ENCODE assay signal across 11 cellular contexts in the genomic region with DNA sequence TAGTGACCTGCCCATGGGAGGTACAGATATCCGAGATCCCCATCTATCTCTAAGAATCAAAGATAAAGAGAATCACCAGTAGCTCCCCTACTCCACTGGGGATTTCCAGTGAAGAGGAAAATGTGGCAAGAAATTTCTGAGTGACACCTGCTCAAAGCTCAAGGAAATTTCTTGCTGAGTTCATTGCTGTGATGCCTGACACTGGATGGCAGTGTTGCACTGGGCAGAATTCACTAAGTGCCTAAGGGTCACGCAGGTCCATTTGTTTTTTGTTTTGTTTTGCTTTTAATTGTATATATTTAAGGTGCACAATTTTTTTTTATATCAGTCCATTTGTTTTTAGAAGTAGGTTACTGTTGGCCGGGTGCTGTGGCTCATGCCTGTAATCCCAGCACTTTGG.
A peak's percentile ranks its signal among the peaks of the same experiment; 100 is the strongest.
DNase-seq lines count a peak whose midpoint lies in the region; ATAC-seq and TF ChIP-seq lines count a peak whose summit lies in the region.
"Had no signal": no experiment of that assay in that cellular context is flagged by ENCODE, and none has a peak within 500 bp of the region (broad histone marks: within the 10 kb centered on the region; RNA-seq: fewer than 3 reads in every experiment).

No MANE protein-coding gene starts in this region.

- DNase-seq in RKO (ENCODE audit: low spot score) (peak; percentile 52), glutamatergic neuron (peak; percentile 56), tibial nerve (ENCODE audit: low spot score in 2 of 2) (no peak)
- no peak for DNase-seq in activated T-cell treated with anti-CD3 and anti-CD28 coated beads, Interleukin-2, amount 50 U/mL, for 24 hours
- no peak for DNase-seq in activated CD4-positive, alpha-beta T cell treated with anti-CD3 and anti-CD28 coated beads for 1 hour
- DNase-seq in naive thymus-derived CD4-positive, alpha-beta T cell, result no peak
- DNase-seq: activated B cell treated with CpG ODN at 0.5 μM for 24 hours; naive thymus-derived CD8-positive, alpha-beta T cell had no signal

- TF ChIP-seq POLR2A in tibial nerve (IDR thresholded peaks at IDR 0.05), result no peak

- H3K27ac ChIP-seq in 22Rv1 (no peak overlapping the region), tibial nerve (no peak overlapping the region)
- H3K27ac ChIP-seq in naive thymus-derived CD4-positive, alpha-beta T cell (ENCODE audit: low read depth, low read length), result no peak overlapping the region

- intact Hi-C loops in naive thymus-derived CD4-positive, alpha-beta T cell (cut with micrococcal nuclease), result no loop called here

- H3K27me3 Mint-ChIP-seq in glutamatergic neuron (ENCODE audit: unreplicated experiment), result peaks cover 2% of the 10 kb centered on the region
- peaks cover 30% of the 10 kb centered on the region for H3K27me3 Mint-ChIP-seq in activated T-cell treated with anti-CD3 and anti-CD28 coated beads, Interleukin-2, amount 50 U/mL, for 24 hours
- H3K27me3 Mint-ChIP-seq in naive thymus-derived CD4-positive, alpha-beta T cell, result peaks cover 8 to 20% (median 13%) of the 10 kb centered on the region in 5 donors

- TF ChIP-seq CTCF in 22Rv1 (IDR thresholded peaks at IDR 0.05) (peak; percentile 79), GM12873 (IDR thresholded peaks at IDR 0.05; ENCODE audit: insufficient read depth, low read depth, low read length, missing control alignments) (peak; percentile 41), glutamatergic neuron (IDR thresholded peaks at IDR 0.05; ENCODE audit: partially characterized antibody, unreplicated experiment) (no peak), tibial nerve (IDR thresholded peaks at IDR 0.05) (peak in 2 of 5 experiments; percentile 12 to 25)

- no peak overlapping the region for H3K4me3 Mint-ChIP-seq in glutamatergic neuron (ENCODE audit: unreplicated experiment)
- H3K4me3 Mint-ChIP-seq in activated T-cell treated with anti-CD3 and anti-CD28 coated beads, Interleukin-2, amount 50 U/mL, for 24 hours, result no peak overlapping the region
- H3K4me3 Mint-ChIP-seq in naive thymus-derived CD4-positive, alpha-beta T cell, result no peak overlapping the region
- H3K4me3 Mint-ChIP-seq: activated B cell treated with CpG ODN at 0.5 μM for 24 hours; naive thymus-derived CD8-positive, alpha-beta T cell; stimulated activated naive CD8-positive, alpha-beta T cell treated with anti-CD3 and anti-CD28 coated beads, Interleukin-15, Interleukin-2, amounts not matched to agents 100 ng/mL and 50 ng/mL, for 24 hours had no signal

- H3K36me3 ChIP-seq in naive thymus-derived CD4-positive, alpha-beta T cell (ENCODE audit: control insufficient read depth in 2 of 3, insufficient read depth in 3 of 3, low read length in 3 of 3), result no peaks in the 10 kb centered on the region
- H3K36me3 ChIP-seq in tibial nerve, result no peaks in the 10 kb centered on the region

- peaks cover 8% of the 10 kb centered on the region for H3K4me1 Mint-ChIP-seq in glutamatergic neuron (ENCODE audit: low read depth, unreplicated experiment)
- no peaks in the 10 kb centered on the region for H3K4me1 Mint-ChIP-seq in activated T-cell treated with anti-CD3 and anti-CD28 coated beads, Interleukin-2, amount 50 U/mL, for 24 hours (ENCODE audit: low read depth)
- no peaks in the 10 kb centered on the region for H3K4me1 Mint-ChIP-seq in naive thymus-derived CD4-positive, alpha-beta T cell
- H3K4me1 Mint-ChIP-seq: activated B cell treated with CpG ODN at 0.5 μM for 24 hours; naive thymus-derived CD8-positive, alpha-beta T cell had no signal

- POLR2A ChIA-PET in naive thymus-derived CD4-positive, alpha-beta T cell (lab: Charles Lee), result interaction anchor here (0.6 kb wide), 1 partner anchor 79 kb away, joined by 4 read pairs; no protein-coding TSS in a partner anchor

- no peak for TF ChIP-seq EP300 in tibial nerve (IDR thresholded peaks at IDR 0.05)

- no peaks in the 10 kb centered on the region for H3K36me3 Mint-ChIP-seq in glutamatergic neuron (ENCODE audit: unreplicated experiment)
- H3K36me3 Mint-ChIP-seq in activated T-cell treated with anti-CD3 and anti-CD28 coated beads, Interleukin-2, amount 50 U/mL, for 24 hours (ENCODE audit: low read depth), result no peaks in the 10 kb centered on the region
- no peaks in the 10 kb centered on the region for H3K36me3 Mint-ChIP-seq in naive thymus-derived CD4-positive, alpha-beta T cell
- H3K36me3 Mint-ChIP-seq: naive thymus-derived CD8-positive, alpha-beta T cell had no signal

- H3K9me3 ChIP-seq in naive thymus-derived CD4-positive, alpha-beta T cell (ENCODE audit: control insufficient read depth in 2 of 3, low read length in 3 of 3), result no peaks in the 10 kb centered on the region
- no peaks in the 10 kb centered on the region for H3K9me3 ChIP-seq in tibial nerve

- no peaks in the 10 kb centered on the region for H3K4me1 ChIP-seq in naive thymus-derived CD4-positive, alpha-beta T cell (ENCODE audit: control insufficient read depth in 2 of 2, insufficient read depth in 2 of 2, low read length in 2 of 2)
- H3K4me1 ChIP-seq in tibial nerve, result no peaks in the 10 kb centered on the region

- no peaks in the 10 kb centered on the region for H3K9me3 Mint-ChIP-seq in glutamatergic neuron (ENCODE audit: unreplicated experiment)
- H3K9me3 Mint-ChIP-seq in activated T-cell treated with anti-CD3 and anti-CD28 coated beads, Interleukin-2, amount 50 U/mL, for 24 hours, result no peaks in the 10 kb centered on the region
- H3K9me3 Mint-ChIP-seq in naive thymus-derived CD4-positive, alpha-beta T cell, result no peaks in the 10 kb centered on the region
- H3K9me3 Mint-ChIP-seq: activated B cell treated with CpG ODN at 0.5 μM for 24 hours; naive thymus-derived CD8-positive, alpha-beta T cell; stimulated activated naive CD8-positive, alpha-beta T cell treated with anti-CD3 and anti-CD28 coated beads, Interleukin-15, Interleukin-2, amounts not matched to agents 100 ng/mL and 50 ng/mL, for 24 hours had no signal

- no peaks in the 10 kb centered on the region for H3K27me3 ChIP-seq in naive thymus-derived CD4-positive, alpha-beta T cell (ENCODE audit: control insufficient read depth in 2 of 2, insufficient read depth in 2 of 2, low read length in 2 of 2)
- H3K27me3 ChIP-seq in tibial nerve, result no peaks in the 10 kb centered on the region

- 37 to 40% methylated on average over 3 of the region's 3 CpGs for WGBS in tibial nerve, 2 donors

- no peak for ATAC-seq in naive thymus-derived CD4-positive, alpha-beta T cell
- ATAC-seq: naive thymus-derived CD8-positive, alpha-beta T cell had no signal

- H3K4me3 ChIP-seq in naive thymus-derived CD4-positive, alpha-beta T cell (ENCODE audit: low read length), result no peak overlapping the region
- H3K4me3 ChIP-seq in tibial nerve, result no peak overlapping the region

- CTCF ChIA-PET in naive thymus-derived CD4-positive, alpha-beta T cell (lab: Charles Lee), result no interaction called here

- no peak overlapping the region for H3K27ac Mint-ChIP-seq in glutamatergic neuron (ENCODE audit: unreplicated experiment)
- no peak overlapping the region for H3K27ac Mint-ChIP-seq in activated T-cell treated with anti-CD3 and anti-CD28 coated beads, Interleukin-2, amount 50 U/mL, for 24 hours
- no peak overlapping the region for H3K27ac Mint-ChIP-seq in naive thymus-derived CD4-positive, alpha-beta T cell
- H3K27ac Mint-ChIP-seq: activated B cell treated with CpG ODN at 0.5 μM for 24 hours; naive thymus-derived CD8-positive, alpha-beta T cell; stimulated activated naive CD8-positive, alpha-beta T cell treated with anti-CD3 and anti-CD28 coated beads, Interleukin-15, Interleukin-2, amounts not matched to agents 100 ng/mL and 50 ng/mL, for 24 hours had no signal

Comparison
In these comparisons a context has a peak if more than half of its experiments do, and no peak if none do; other contexts are left out.
1. DNase-seq: peak in RKO (single experiment) and glutamatergic neuron (single experiment); none in activated T-cell treated with anti-CD3 and anti-CD28 coated beads, Interleukin-2, amount 50 U/mL, for 24 hours (single experiment), activated CD4-positive, alpha-beta T cell treated with anti-CD3 and anti-CD28 coated beads for 1 hour (single experiment), naive thymus-derived CD4-positive, alpha-beta T cell (0 of 9) and tibial nerve (0 of 2).